Comparison of ENCODE assay signal across 18 cellular contexts in the genomic region with DNA sequence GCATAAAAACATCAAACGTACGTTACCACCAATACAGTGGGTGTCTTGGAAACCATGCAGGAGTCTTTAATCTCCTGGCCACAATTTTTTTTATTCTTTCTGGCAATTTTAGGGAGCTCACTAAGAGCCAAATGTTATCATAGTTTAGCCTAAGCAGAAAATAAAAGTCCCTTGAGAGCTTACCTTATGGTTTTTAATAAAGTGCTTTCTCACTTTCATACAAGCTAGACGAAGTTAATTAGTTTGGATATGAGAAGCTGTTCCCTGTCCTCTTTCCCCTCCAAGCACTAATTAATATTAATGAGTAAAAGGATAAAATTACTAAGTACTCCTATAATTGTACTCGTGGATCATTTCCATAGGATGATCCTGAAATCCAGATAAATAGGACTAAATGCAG. TPM values are rescaled to one million over a fixed set of nuclear protein-coding genes. Genes with fewer than 3 reads are reported as not detected.
DNase-seq lines count a peak whose midpoint lies in the region; ATAC-seq, FAIRE-seq and TF ChIP-seq lines count a peak whose summit lies in the region.
"Had no signal": no experiment of that assay in that cellular context is flagged by ENCODE, and none has a peak within 500 bp of the region (broad histone marks: within the 10 kb centered on the region; RNA-seq: fewer than 3 reads in every experiment).

No MANE protein-coding gene starts in this region.

- no peaks in the 10 kb centered on the region for H3K9me2 ChIP-seq in OCI-LY7 (ENCODE audit: insufficient read depth, low read length)
- no peaks in the 10 kb centered on the region for H3K9me2 ChIP-seq in hepatocyte (replicated peaks; ENCODE audit: insufficient read depth)

- no peaks in the 10 kb centered on the region for H3K36me3 Mint-ChIP-seq in progenitor cell of endocrine pancreas (ENCODE audit: insufficient read depth)
- H3K36me3 Mint-ChIP-seq: CD8-positive, alpha-beta memory T cell had no signal

- no peak overlapping the region for H3K27ac Mint-ChIP-seq in progenitor cell of endocrine pancreas
- H3K27ac Mint-ChIP-seq: CD8-positive, alpha-beta memory T cell had no signal

- H3K79me2 ChIP-seq in OCI-LY7 (ENCODE audit: insufficient read depth, low read depth, low read length): no peaks in the 10 kb centered on the region; the same call in 1 of the 2 replicates
- H3K79me2 ChIP-seq in hepatocyte: no peaks in the 10 kb centered on the region

- peak overlapping the region; percentile 56 for H3K4me3 ChIP-seq in OCI-LY7 (ENCODE audit: low read depth, low read length, poor library complexity, severe bottlenecking)
- H3K4me3 ChIP-seq in iPS-20b (ENCODE audit: low read length): no peak overlapping the region
- H3K4me3 ChIP-seq in hepatocyte: no peak overlapping the region
- H3K4me3 ChIP-seq: BLaER1, K562 had no signal

- TF ChIP-seq CTCF in OCI-LY7 (conservative IDR thresholded peaks at IDR 0.05; ENCODE audit: low read length) (no peak), hepatocyte (IDR thresholded peaks at IDR 0.05; ENCODE audit: poor library complexity) (no peak), progenitor cell of endocrine pancreas (IDR thresholded peaks at IDR 0.05; ENCODE audit: unreplicated experiment) (no peak)

- peak; percentile 33 for FAIRE-seq in GM18507 (lab: Jason Lieb, UNC)
- FAIRE-seq: H54, HTR-8/SVneo, K562 had no signal

- POLR2A ChIA-PET in OCI-LY7 (lab: Charles Lee): interaction anchor here (0.6 to 5.9 kb wide), 7 partner anchors 8 to 739 kb away, joined by 3 to 71 read pairs (median 6); no protein-coding TSS in a partner anchor

- H3K36me3 ChIP-seq in OCI-LY7 (ENCODE audit: insufficient read depth, low read length): peaks cover 6% of the 10 kb centered on the region
- no peaks in the 10 kb centered on the region for H3K36me3 ChIP-seq in iPS-20b (ENCODE audit: insufficient read depth, low read depth, low read length)
- no peaks in the 10 kb centered on the region for H3K36me3 ChIP-seq in hepatocyte (replicated peaks; ENCODE audit: insufficient read depth, low read depth)
- H3K36me3 ChIP-seq: BLaER1 had no signal

- H3K9ac ChIP-seq in iPS-20b (ENCODE audit: low read depth, low read length): peak overlapping the region; percentile 11; the same call in 1 of the 2 replicates
- H3K9ac ChIP-seq: BLaER1 had no signal

- CTCF ChIA-PET in OCI-LY7 (lab: Charles Lee; ENCODE audit: unreplicated experiment): interaction anchor here (0.6 to 1.6 kb wide), 3 partner anchors 26 to 120 kb away, joined by 3 to 5 read pairs (median 4); no protein-coding TSS in a partner anchor

- no peaks in the 10 kb centered on the region for H4K20me1 ChIP-seq in OCI-LY7 (ENCODE audit: insufficient read depth, low read length)
- no peaks in the 10 kb centered on the region for H4K20me1 ChIP-seq in hepatocyte (ENCODE audit: insufficient read depth, poor library complexity, severe bottlenecking)
- H4K20me1 ChIP-seq: BLaER1 had no signal

- H3K9me3 ChIP-seq in OCI-LY7 (ENCODE audit: low read length) (peaks cover 19% of the 10 kb centered on the region; the same call in 1 of the 2 replicates), iPS-20b (ENCODE audit: insufficient read depth, low read depth, low read length) (peaks cover 5% of the 10 kb centered on the region; the same call in 1 of the 2 replicates), hepatocyte (ENCODE audit: low read depth) (no peaks in the 10 kb centered on the region)
- H3K9me3 ChIP-seq: Caco-2 had no signal

- no peak overlapping the region for H3K4me3 Mint-ChIP-seq in progenitor cell of endocrine pancreas (ENCODE audit: low read depth)
- H3K4me3 Mint-ChIP-seq: CD8-positive, alpha-beta memory T cell had no signal

- no TSS peak for BruUV-seq in OCI-LY7 (replicated peaks; lab: Mats Ljungman, UMichigan)

- no peaks in the 10 kb centered on the region for H3K4me1 Mint-ChIP-seq in progenitor cell of endocrine pancreas (ENCODE audit: low read depth)
- H3K4me1 Mint-ChIP-seq: CD8-positive, alpha-beta memory T cell had no signal

- no peaks in the 10 kb centered on the region for H3K27me3 Mint-ChIP-seq in progenitor cell of endocrine pancreas

- peak overlapping the region; percentile 75; the same call in 1 of the 2 replicates for H2AFZ ChIP-seq in OCI-LY7 (ENCODE audit: low read length)
- H2AFZ ChIP-seq in hepatocyte: no peak overlapping the region

- H3K27ac ChIP-seq in OCI-LY7 (ENCODE audit: low read depth, low read length, poor library complexity, severe bottlenecking) (peak overlapping the region; percentile 97), iPS-20b (ENCODE audit: low read length) (no peak overlapping the region), hepatocyte (no peak overlapping the region)
- H3K27ac ChIP-seq: BLaER1 had no signal

- ATAC-seq in HG02973 (IDR thresholded peaks at IDR 0.05; ENCODE audit: unreplicated experiment): no peak
- ATAC-seq: K562 had no signal

- H3K4me1 ChIP-seq in OCI-LY7 (ENCODE audit: insufficient read depth, low read length, poor library complexity, severe bottlenecking) (peaks cover 57% of the 10 kb centered on the region), iPS-20b (ENCODE audit: insufficient read depth, low read length) (peaks cover 15% of the 10 kb centered on the region), hepatocyte (ENCODE audit: insufficient read depth) (no peaks in the 10 kb centered on the region)
- H3K4me1 ChIP-seq: Caco-2 had no signal

- 72% methylated on average over 4 of the region's 4 CpGs for WGBS in hepatocyte (ENCODE audit: low lambda C conversion rate, missing lambda C conversion rate)

- H3K4me2 ChIP-seq in OCI-LY7 (ENCODE audit: low read length) (peak overlapping the region; percentile 71), hepatocyte (no peak overlapping the region)

- intact Hi-C loops in OCI-LY7 (cut with micrococcal nuclease; ENCODE audit: unreplicated experiment): loop anchor here (2.0 kb wide), 1 partner anchor 113 kb away; no protein-coding TSS in a partner anchor

- DNase-seq in DMS114 treated with DMSO at 0.1 percent for 48 hours (lab: John Stamatoyannopoulos, UW; ENCODE audit: unreplicated experiment) (peak; percentile 4), GM18507 (ENCODE audit: extremely low spot score, insufficient read length, low read depth) (no peak), OCI-LY7 (ENCODE audit: low spot score) (no peak), hepatocyte (ENCODE audit: low spot score) (no peak), progenitor cell of endocrine pancreas (ENCODE audit: low spot score, unreplicated experiment) (no peak)
- DNase-seq: 8988T; AML-193; Caco-2; CD8-positive, alpha-beta memory T cell; DMS53; GF-D8; Karpas-422 had no signal

- peaks cover 22% of the 10 kb centered on the region for H3K9me3 Mint-ChIP-seq in progenitor cell of endocrine pancreas (ENCODE audit: low read depth)

- H3K27me3 ChIP-seq in iPS-20b (ENCODE audit: insufficient read depth, low read length) (no peaks in the 10 kb centered on the region), hepatocyte (no peaks in the 10 kb centered on the region)
- H3K27me3 ChIP-seq: BLaER1 had no signal

RNA-seq across cellular contexts. Expression of gene HECW1, which starts 58.5 kb away (rescaled TPM):
- total RNA-seq in OCI-LY7 (2014; rRNA removed; shearing (Covaris generic)): 2.0 TPM in 2 replicates
- total RNA-seq in OCI-LY7 (2022): 1.9 and 2.0 TPM in 2 replicates
- total RNA-seq in hepatocyte: 2.6 and 7.6 TPM in 2 replicates
- polyA plus RNA-seq in hepatocyte: 1.5 and 4.0 TPM in 2 replicates
- total RNA-seq in progenitor cell of endocrine pancreas: 0.09 and 0.50 TPM in 2 replicates
- total RNA-seq: CD8-positive, alpha-beta memory T cell had no signal
- polyA plus RNA-seq: CD8-positive, alpha-beta memory T cell had no signal
